In the genomic region with DNA sequence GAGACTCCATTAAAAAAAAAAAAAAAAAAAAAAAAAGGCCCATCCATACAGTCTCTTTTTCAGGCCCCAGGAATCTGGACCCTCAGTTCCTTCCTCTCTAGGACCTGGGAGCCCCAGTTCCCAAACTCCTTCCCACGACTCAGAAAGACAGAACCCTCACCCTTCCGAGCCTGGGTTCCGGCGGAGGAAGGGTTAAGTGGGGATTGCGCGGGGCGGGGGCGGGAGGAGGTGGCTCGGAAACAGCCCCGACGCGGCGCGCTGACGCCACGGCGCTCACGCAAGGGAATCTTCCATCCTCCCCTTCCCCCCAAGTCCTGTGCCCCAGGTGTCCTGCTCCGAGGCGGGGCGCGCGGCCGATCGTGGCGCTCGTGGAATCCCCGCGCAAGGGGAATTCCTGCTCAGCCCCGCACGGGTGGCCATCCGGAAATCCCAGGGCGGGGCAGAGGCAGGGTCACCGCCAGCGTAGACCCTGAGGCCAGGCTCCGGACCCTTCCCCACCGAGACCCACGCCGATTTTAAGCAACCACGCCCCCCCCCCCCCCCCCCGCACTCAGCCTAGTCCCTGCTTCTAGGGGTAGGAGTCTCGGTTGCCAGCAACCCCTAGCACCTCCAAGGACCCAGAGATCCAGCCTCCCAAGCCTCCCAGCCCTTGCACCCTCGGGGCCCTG, we compare ENCODE assay signal across 8 cellular contexts. TPM values are rescaled to one million over a fixed set of nuclear protein-coding genes. Genes with fewer than 3 reads are reported as not detected.
DNase-seq lines count a peak whose midpoint lies in the region; ATAC-seq and TF ChIP-seq lines count a peak whose summit lies in the region.

No MANE protein-coding gene starts in this region.

- DNase-seq in NCI-H2196 treated with DMSO at 0.1 percent for 48 hours (lab: John Stamatoyannopoulos, UW; ENCODE audit: unreplicated experiment), result peak; percentile 63
- peak; percentile 88 for DNase-seq in central memory CD4-positive, alpha-beta T cell
- DNase-seq in iris pigment epithelial cell (ENCODE audit: low read depth), result peak; percentile 89
- DNase-seq in spleen, result peak; percentile 97

- whole genome bisulfite sequencing in spleen, 5 donors, result 0 to 1% (median 1%) methylated on average over 29 to 41 of the region's 43 CpGs

- H3K4me1 ChIP-seq in spleen, result peaks cover 27 to 79% (median 65%) of the 10 kb centered on the region in 6 donors

- ATAC-seq in HG03039 (IDR thresholded peaks at IDR 0.05; ENCODE audit: unreplicated experiment), result peak; percentile 35
- peak; percentile 75 to 77 for ATAC-seq in activated CD4-positive, CD25-positive, alpha-beta regulatory T cell treated with anti-CD3 and anti-CD28 coated beads, Interleukin-2, amount 50 U/mL, for 24 hours
- ATAC-seq in GM21786 (IDR thresholded peaks at IDR 0.05; ENCODE audit: unreplicated experiment), result no peak

- no peaks in the 10 kb centered on the region for H3K27me3 ChIP-seq in spleen (replicated peaks in 1 of 7)

- intact Hi-C loops in spleen (cut with DNase I; ENCODE audit: low total_unique reads), result no loop called here

- no peaks in the 10 kb centered on the region for H3K9me3 ChIP-seq in spleen

- peaks cover 0 to 41% (median 31%) of the 10 kb centered on the region in 6 donors for H3K36me3 ChIP-seq in spleen

- H3K27ac ChIP-seq in spleen, result peak overlapping the region; percentile 86 to 99 (median 96)

- TF ChIP-seq CTCF in spleen (IDR thresholded peaks at IDR 0.05 in 8 of 11, conservative IDR thresholded peaks at IDR 0.05 in 3 of 11), result no peak

- TF ChIP-seq POLR2A in GM15510 (IDR thresholded peaks at IDR 0.05; ENCODE audit: borderline replicate concordance, extremely low read depth, insufficient read length) (peak; percentile 55), spleen (IDR thresholded peaks at IDR 0.05) (no peak)

- H3K4me3 ChIP-seq in spleen, result peak overlapping the region; percentile 59 to 89 (median 81)

RNA-seq across cellular contexts. Expression of a gene that starts 0.7 kb away (rescaled TPM):
- total RNA-seq in spleen, result 10 to 100 TPM; 19.6 to 57.5 (median 30.3) TPM
- 10 to 100 TPM; 12.6 to 19.7 (median 18.1) TPM for polyA plus RNA-seq in spleen

RNA-seq across cellular contexts. Expression of a gene that starts 2.6 kb away (rescaled TPM):
- total RNA-seq in spleen, result 10 to 100 TPM; 31.5 to 80.4 (median 58.2) TPM
- polyA plus RNA-seq in spleen, result 100 to 1,000 TPM; 119 to 130 (median 122) TPM

RNA-seq across cellular contexts. Expression of a gene that starts 8.4 kb away (rescaled TPM):
- 100 to 1,000 TPM; 292 to 747 (median 403) TPM for total RNA-seq in spleen
- 100 to 1,000 TPM; 281 to 446 (median 285) TPM for polyA plus RNA-seq in spleen

RNA-seq across cellular contexts. Expression of a gene that starts 31.3 kb away (rescaled TPM):
- total RNA-seq in spleen, result 1 to 10 TPM in 3 of 7 donors, under 1 TPM in 2, not detected in 2; 0.57 to 3.6 (median 1.1) TPM
- 1 to 10 TPM in 2 of 3 donors, under 1 TPM in 1; 0.99 to 2.6 (median 2.4) TPM for polyA plus RNA-seq in spleen

RNA-seq across cellular contexts. Expression of a gene that starts 36.5 kb away (rescaled TPM):
- 10 to 100 TPM in 4 of 7 donors, 1 to 10 TPM in 3; 7.8 to 18.2 (median 11.5) TPM for total RNA-seq in spleen
- 1 to 10 TPM in 2 of 3 donors, under 1 TPM in 1; 0.76 to 8.0 (median 1.2) TPM for polyA plus RNA-seq in spleen
